ENCODE assay signal across 8 cellular contexts in the genomic region with DNA sequence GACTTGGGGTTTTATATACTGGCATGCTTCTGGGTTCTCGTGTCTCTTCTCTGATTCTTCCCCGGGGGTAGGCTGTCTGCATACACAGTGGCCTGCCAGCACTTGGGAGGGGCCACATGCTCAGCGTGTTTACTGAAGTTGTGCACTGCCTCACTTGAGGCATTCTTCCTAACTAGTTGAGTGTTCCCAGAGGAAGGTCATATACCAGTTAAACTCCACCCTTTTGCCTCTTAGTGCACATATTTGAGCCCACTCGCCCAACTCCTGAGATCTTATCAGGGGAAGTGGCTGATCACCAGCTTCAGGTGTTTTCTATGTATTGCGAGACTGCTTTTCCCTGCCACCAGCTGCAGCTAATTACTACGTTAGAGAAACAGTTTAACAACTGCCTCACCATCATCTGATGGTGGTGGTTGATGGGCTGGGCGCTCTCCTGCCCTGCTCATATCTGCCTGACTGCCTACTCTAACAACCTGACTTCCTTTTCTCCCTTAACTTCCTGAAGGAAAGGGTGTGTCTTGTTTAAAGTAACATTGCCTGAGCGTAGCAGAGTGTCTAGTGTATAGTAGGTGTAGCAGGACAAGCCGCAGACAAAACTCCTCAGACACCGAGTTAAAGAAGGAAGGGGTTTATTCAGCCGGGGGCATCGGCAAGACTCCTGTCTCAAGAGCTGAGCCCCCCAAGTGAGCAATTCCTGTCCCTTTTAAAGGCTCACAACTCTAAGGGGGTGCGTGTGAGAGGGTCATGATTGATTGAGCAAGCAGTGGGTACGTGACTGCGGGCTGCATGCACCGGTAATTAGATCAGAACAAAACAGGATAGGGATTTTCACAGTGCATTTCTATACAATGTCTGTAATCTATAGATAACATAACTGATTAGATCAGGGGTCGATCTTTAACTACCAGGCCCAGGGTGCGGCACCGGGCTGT.
DNase-seq lines count a peak whose midpoint lies in the region; ATAC-seq and TF ChIP-seq lines count a peak whose summit lies in the region.

No MANE protein-coding gene starts in this region.

- no peak overlapping the region for H2BK120ac ChIP-seq in neuronal stem cell (ENCODE audit: low read depth, low read length)

- H4K8ac ChIP-seq in neuronal stem cell (ENCODE audit: low read depth, low read length): no peak overlapping the region

- 21 to 42% methylated on average over 15 to 17 of the region's 19 CpGs for WGBS in esophagus squamous epithelium, 2 donors
- 41 to 49% methylated on average over 19 of the region's 19 CpGs for WGBS in thyroid gland, 2 donors
- 86 to 89% methylated on average over 19 of the region's 19 CpGs for WGBS in aorta, 2 donors
- no CpG with 5 or more reads among the region's 19 CpGs for WGBS in neuronal stem cell (ENCODE audit: extremely low coverage in 2 of 2, insufficient read length in 2 of 2, insufficient replicate concordance in 1 of 2), 2 donors

- no peak overlapping the region for H4K91ac ChIP-seq in neuronal stem cell (ENCODE audit: low read depth, low read length, poor library complexity)

- H3K23ac ChIP-seq in neuronal stem cell (ENCODE audit: low read depth, low read length, poor library complexity): no peak overlapping the region

- no peak overlapping the region for H2AK5ac ChIP-seq in neuronal stem cell (ENCODE audit: low read depth, low read length)

- H3K4me3 ChIP-seq in esophagus squamous epithelium: peak overlapping the region in 3 of 4 donors; percentile 0 to 28 (median 17)
- no peak overlapping the region for H3K4me3 ChIP-seq in thyroid gland (replicated peaks in 1 of 3)
- no peak overlapping the region for H3K4me3 ChIP-seq in aorta (ENCODE audit: low read length in 2 of 2)
- H3K4me3 ChIP-seq in neuronal stem cell (ENCODE audit: low read length in 2 of 2): no peak overlapping the region

- H3K14ac ChIP-seq in neuronal stem cell (ENCODE audit: low read length): no peak overlapping the region

- ATAC-seq in aorta (ENCODE audit: low FRiP score): no peak
- ATAC-seq in GM19463 (IDR thresholded peaks at IDR 0.05; ENCODE audit: unreplicated experiment): no peak

- no peak overlapping the region for H3K4me2 ChIP-seq in neuronal stem cell (ENCODE audit: insufficient read depth, low read length, poor library complexity, severe bottlenecking)

- H3K4me3 Mint-ChIP-seq in T-helper 2 cell treated with Interferon-gamma antibody and Interleukin-4, amounts not matched to agents 5 μg/mL and 100 μg/mL, for 36 hours: peak overlapping the region; percentile 73

- no peaks in the 10 kb centered on the region for H3K36me3 ChIP-seq in esophagus squamous epithelium
- no peaks in the 10 kb centered on the region for H3K36me3 ChIP-seq in thyroid gland
- H3K36me3 ChIP-seq in aorta (ENCODE audit: control insufficient read depth in 1 of 2, insufficient read depth in 2 of 2, low read length in 1 of 2): no peaks in the 10 kb centered on the region
- H3K36me3 ChIP-seq in neuronal stem cell (replicated peaks in 1 of 2; ENCODE audit: control insufficient read depth in 2 of 2, insufficient read depth in 2 of 2, low read length in 2 of 2): no peaks in the 10 kb centered on the region

- H3K4me1 ChIP-seq in esophagus squamous epithelium: peaks cover 39 to 82% (median 43%) of the 10 kb centered on the region in 3 donors
- H3K4me1 ChIP-seq in thyroid gland: peaks cover 57 to 65% of the 10 kb centered on the region in 2 donors
- peaks cover 0 to 2% of the 10 kb centered on the region in 2 donors for H3K4me1 ChIP-seq in aorta (ENCODE audit: control insufficient read depth in 1 of 2, insufficient read depth in 2 of 2, low read length in 2 of 2)
- H3K4me1 ChIP-seq in neuronal stem cell (ENCODE audit: control insufficient read depth in 2 of 2, insufficient read depth in 1 of 2, low read depth in 1 of 2, low read length in 2 of 2): peaks cover 5% of the 10 kb centered on the region in 2 donors

- TF ChIP-seq POLR2A in esophagus squamous epithelium (IDR thresholded peaks at IDR 0.05) (no peak), thyroid gland (IDR thresholded peaks at IDR 0.05) (peak in 1 of 2 donors; percentile 45)

- H3K9ac ChIP-seq in neuronal stem cell (ENCODE audit: low read depth, low read length, poor library complexity): no peak overlapping the region

- no peak overlapping the region for H2BK15ac ChIP-seq in neuronal stem cell (ENCODE audit: low read length)

- H3K36me3 Mint-ChIP-seq in T-helper 2 cell treated with Interferon-gamma antibody and Interleukin-4, amounts not matched to agents 5 μg/mL and 100 μg/mL, for 36 hours (ENCODE audit: low read depth): no peaks in the 10 kb centered on the region

- H3K9me3 ChIP-seq in esophagus squamous epithelium (no peaks in the 10 kb centered on the region), thyroid gland (no peaks in the 10 kb centered on the region), aorta (ENCODE audit: control insufficient read depth, low read length) (no peaks in the 10 kb centered on the region), neuronal stem cell (replicated peaks in 1 of 2; ENCODE audit: control insufficient read depth in 2 of 2, insufficient read depth in 1 of 2, low read depth in 1 of 2, low read length in 2 of 2) (no peaks in the 10 kb centered on the region)

- peak; percentile 58 for DNase-seq in activated CD8-positive, alpha-beta memory T cell treated with anti-CD3 and anti-CD28 coated beads for 24 hours
- DNase-seq in activated CD8-positive, alpha-beta memory T cell treated with anti-CD3 and anti-CD28 coated beads, Interleukin-2, amount 50 U/mL, for 4 hours: no peak
- peak; percentile 12 for DNase-seq in T-helper 2 cell treated with Interferon-gamma antibody and Interleukin-4, amounts not matched to agents 5 μg/mL and 100 μg/mL, for 36 hours (ENCODE audit: low spot score)
- DNase-seq in esophagus squamous epithelium (lab: John Stamatoyannopoulos, UW) (no peak), thyroid gland (peak; percentile 70 to 74), aorta (no peak), neuronal stem cell (ENCODE audit: low spot score) (no peak)

- peaks cover 2% of the 10 kb centered on the region for H3K27me3 Mint-ChIP-seq in T-helper 2 cell treated with Interferon-gamma antibody and Interleukin-4, amounts not matched to agents 5 μg/mL and 100 μg/mL, for 36 hours (ENCODE audit: low read depth)

- no peak overlapping the region for H3K4ac ChIP-seq in neuronal stem cell (ENCODE audit: low read length)

- no peak overlapping the region for H2AFZ ChIP-seq in neuronal stem cell (ENCODE audit: low read length)

- no peak overlapping the region for H2BK12ac ChIP-seq in neuronal stem cell (ENCODE audit: low read length)

- no peaks in the 10 kb centered on the region for H3K79me1 ChIP-seq in neuronal stem cell (ENCODE audit: low read depth, low read length)

- no peaks in the 10 kb centered on the region for H3K9me3 Mint-ChIP-seq in T-helper 2 cell treated with Interferon-gamma antibody and Interleukin-4, amounts not matched to agents 5 μg/mL and 100 μg/mL, for 36 hours

- H3K4me1 Mint-ChIP-seq in T-helper 2 cell treated with Interferon-gamma antibody and Interleukin-4, amounts not matched to agents 5 μg/mL and 100 μg/mL, for 36 hours (ENCODE audit: low read depth): peaks cover 34% of the 10 kb centered on the region

- H3K27me3 ChIP-seq in esophagus squamous epithelium: no peaks in the 10 kb centered on the region
- no peaks in the 10 kb centered on the region for H3K27me3 ChIP-seq in thyroid gland
- no peaks in the 10 kb centered on the region for H3K27me3 ChIP-seq in aorta (ENCODE audit: control insufficient read depth in 1 of 2, insufficient read depth in 2 of 2, low read length in 1 of 2)
- no peaks in the 10 kb centered on the region for H3K27me3 ChIP-seq in neuronal stem cell (ENCODE audit: control insufficient read depth in 3 of 3, insufficient read depth in 3 of 3, low read depth in 1 of 3, low read length in 3 of 3)

- H3K18ac ChIP-seq in neuronal stem cell (ENCODE audit: low read length): no peak overlapping the region

- peak overlapping the region; percentile 90 for H3K27ac Mint-ChIP-seq in T-helper 2 cell treated with Interferon-gamma antibody and Interleukin-4, amounts not matched to agents 5 μg/mL and 100 μg/mL, for 36 hours

- TF ChIP-seq CTCF in esophagus squamous epithelium (IDR thresholded peaks at IDR 0.05) (no peak), thyroid gland (IDR thresholded peaks at IDR 0.05) (no peak)

- no peak overlapping the region for H2BK5ac ChIP-seq in neuronal stem cell (ENCODE audit: low read length)

- peak overlapping the region; percentile 74 to 93 (median 81) for H3K27ac ChIP-seq in esophagus squamous epithelium
- H3K27ac ChIP-seq in thyroid gland: peak overlapping the region; percentile 59 to 99 (median 87)
- no peak overlapping the region for H3K27ac ChIP-seq in aorta (ENCODE audit: low read depth in 1 of 2, low read length in 2 of 2)
- no peak overlapping the region for H3K27ac ChIP-seq in neuronal stem cell (replicated peaks; ENCODE audit: low read length)

- intact Hi-C loops in esophagus squamous epithelium (cut with DNase I): no loop called here
- intact Hi-C loops in thyroid gland (cut with DNase I): no loop called here
- intact Hi-C loops in aorta (cut with DNase I): loop anchor here in 1 of 2 donors (10.0 kb wide), 1 partner anchor 104 kb away; no protein-coding TSS in a partner anchor

Comparison
In these comparisons a context has a peak if more than half of its experiments do, and no peak if none do; other contexts are left out.
1. DNase-seq: peak in activated CD8-positive, alpha-beta memory T cell treated with anti-CD3 and anti-CD28 coated beads for 24 hours (single experiment), T-helper 2 cell treated with Interferon-gamma antibody and Interleukin-4, amounts not matched to agents 5 μg/mL and 100 μg/mL, for 36 hours (single experiment) and thyroid gland (2 of 2); none in activated CD8-positive, alpha-beta memory T cell treated with anti-CD3 and anti-CD28 coated beads, Interleukin-2, amount 50 U/mL, for 4 hours (single experiment), esophagus squamous epithelium (single experiment), aorta (0 of 2) and neuronal stem cell (single experiment).
2. H3K27ac ChIP-seq: peak in esophagus squamous epithelium (4 of 4) and thyroid gland (3 of 3); none in aorta (0 of 2) and neuronal stem cell (single experiment).
3. H3K4me3 ChIP-seq: peak in esophagus squamous epithelium (3 of 4); none in thyroid gland (0 of 3), aorta (0 of 2) and neuronal stem cell (0 of 2).